Comparison of ENCODE assay signal across 13 cellular contexts in the genomic region with DNA sequence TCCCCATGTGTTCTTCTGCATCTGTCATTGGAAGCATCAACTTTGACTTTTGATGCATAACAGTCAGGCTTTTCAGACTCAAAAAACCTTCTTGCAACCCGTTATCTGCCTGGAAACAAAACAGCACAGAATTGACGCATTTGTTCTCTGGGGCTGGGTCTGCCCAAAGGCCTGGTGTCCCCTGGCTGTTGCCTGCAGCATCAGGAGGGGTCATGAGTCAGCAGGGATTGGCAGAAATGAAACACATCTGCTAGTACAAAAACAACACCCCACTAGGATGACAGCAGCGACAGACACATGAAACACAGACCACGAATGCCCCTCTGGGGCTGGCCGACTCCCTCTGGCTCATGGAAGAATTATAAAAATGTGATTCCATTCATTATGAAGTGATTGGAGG.
DNase-seq lines count a peak whose midpoint lies in the region; ATAC-seq, FAIRE-seq and TF ChIP-seq lines count a peak whose summit lies in the region.
"Had no signal": no experiment of that assay in that cellular context is flagged by ENCODE, and none has a peak within 500 bp of the region (broad histone marks: within the 10 kb centered on the region; RNA-seq: fewer than 3 reads in every experiment).

No MANE protein-coding gene starts in this region.

- FAIRE-seq in HepG2 (lab: Jason Lieb, UNC) (no peak), GM19239 (lab: Jason Lieb, UNC) (no peak)
- FAIRE-seq: A549 had no signal

- no peak for TF ChIP-seq CTCF in HepG2 (CRISPR knock-in tag; IDR thresholded peaks at IDR 0.05)
- TF ChIP-seq CTCF in right lobe of liver (IDR thresholded peaks at IDR 0.05): no peak
- TF ChIP-seq CTCF in A673 (conservative IDR thresholded peaks at IDR 0.05; ENCODE audit: low read depth, low read length): no peak

- ATAC-seq in HepG2: no peak
- ATAC-seq in right lobe of liver: no peak
- ATAC-seq in left ventricle myocardium superior: peak; percentile 38
- ATAC-seq in HG02610 (IDR thresholded peaks at IDR 0.05; ENCODE audit: unreplicated experiment): no peak
- no peak for ATAC-seq in HG03095 (IDR thresholded peaks at IDR 0.05; ENCODE audit: unreplicated experiment)
- ATAC-seq: A549 had no signal

- H3K4me3 ChIP-seq in HepG2 (replicated peaks in 1 of 3; ENCODE audit: insufficient read depth in 1 of 3, low read depth in 2 of 3, low read length in 3 of 3): no peak overlapping the region
- no peak overlapping the region for H3K4me3 ChIP-seq in right lobe of liver
- H3K4me3 ChIP-seq in A673 (ENCODE audit: low read depth, low read length, poor library complexity, severe bottlenecking): no peak overlapping the region
- H3K4me3 ChIP-seq: A549 had no signal

- H3K9me3 ChIP-seq in HepG2 (ENCODE audit: low read length) (no peaks in the 10 kb centered on the region), right lobe of liver (no peaks in the 10 kb centered on the region), A673 (ENCODE audit: low read depth, low read length, poor library complexity, severe bottlenecking) (no peaks in the 10 kb centered on the region)
- H3K9me3 ChIP-seq: A549 had no signal

- no peaks in the 10 kb centered on the region for H3K36me3 ChIP-seq in HepG2 (replicated peaks in 1 of 2; ENCODE audit: control insufficient read depth in 1 of 2, insufficient read depth in 2 of 2, low read length in 2 of 2)
- H3K36me3 ChIP-seq in right lobe of liver: no peaks in the 10 kb centered on the region
- H3K36me3 ChIP-seq in A673 (ENCODE audit: insufficient read depth, low read length, poor library complexity, severe bottlenecking): no peaks in the 10 kb centered on the region

- DNase-seq in HepG2 (ENCODE audit: low spot score) (no peak), right lobe of liver (no peak), SK-N-DZ (ENCODE audit: low spot score) (peak; percentile 85), left ventricle myocardium superior (no peak), A673 (ENCODE audit: low spot score) (no peak), GM19239 (ENCODE audit: insufficient read length, low spot score) (no peak)
- DNase-seq: activated B cell treated with CpG ODN at 0.5 μM for 24 hours, cerebellar nuclear complex, IMR-90, T-helper 1 cell had no signal

- TF ChIP-seq POLR2A in HepG2 (IDR thresholded peaks at IDR 0.05; ENCODE audit: insufficient read depth in 1 of 2, low read depth in 2 of 2, low read length in 2 of 2): no peak
- no peak for TF ChIP-seq POLR2A in right lobe of liver (IDR thresholded peaks at IDR 0.05)

- BruUV-seq in HepG2 (replicated peaks; lab: Mats Ljungman, UMichigan) (no TSS peak), A673 (replicated peaks; lab: Mats Ljungman, UMichigan) (no TSS peak)

- WGBS in HepG2 (ENCODE audit: low lambda C conversion rate): 11% methylated on average over 5 of the region's 5 CpGs
- WGBS in right lobe of liver (ENCODE audit: insufficient coverage, low coverage, low lambda C conversion rate, missing lambda C conversion rate): 52% methylated on average over 5 of the region's 5 CpGs

- no peaks in the 10 kb centered on the region for H3K79me2 ChIP-seq in HepG2 (ENCODE audit: insufficient read depth, low read length)

- H3K9ac ChIP-seq in HepG2 (ENCODE audit: insufficient read depth, low read depth, low read length): no peak overlapping the region

- no peak overlapping the region for H3K4me2 ChIP-seq in HepG2 (ENCODE audit: low read depth, low read length)
- H3K4me2 ChIP-seq: A549 had no signal

- TF ChIP-seq EP300 in HepG2 (IDR thresholded peaks at IDR 0.05; ENCODE audit: low read depth in 2 of 2, low read length in 2 of 2) (no peak), HepG2 (CRISPR knock-in tag; IDR thresholded peaks at IDR 0.05; ENCODE audit: borderline replicate concordance) (no peak)

- H2AFZ ChIP-seq in HepG2 (ENCODE audit: low read length): no peak overlapping the region

- H3K4me1 ChIP-seq in HepG2 (ENCODE audit: insufficient read depth, low read length) (no peaks in the 10 kb centered on the region), right lobe of liver (no peaks in the 10 kb centered on the region), A673 (ENCODE audit: insufficient read depth, low read length, poor library complexity, severe bottlenecking) (no peaks in the 10 kb centered on the region)
- H3K4me1 ChIP-seq: A549 had no signal

- POLR2A ChIA-PET in HepG2 (lab: Yijun Ruan, JAX): no interaction called here
- POLR2A ChIA-PET in A673 (lab: Charles Lee; ENCODE audit: low non-redundant PET): no interaction called here

- intact Hi-C loops in HepG2 (cut with micrococcal nuclease; ENCODE audit: unreplicated experiment) (no loop called here), right lobe of liver (cut with DNase I) (no loop called here), left ventricle myocardium superior (cut with micrococcal nuclease) (no loop called here), A673 (cut with micrococcal nuclease; ENCODE audit: unreplicated experiment) (no loop called here)

- H4K20me1 ChIP-seq in HepG2 (ENCODE audit: insufficient read depth, low read length): no peaks in the 10 kb centered on the region

- CTCF ChIA-PET in HepG2 (lab: Yijun Ruan, JAX; ENCODE audit: low intra/inter-chr PET ratio, low total read pairs) (no interaction called here), A673 (lab: Charles Lee) (no interaction called here)

- in situ Hi-C loops in HepG2 (cut with HindIII; ENCODE audit: extremely low pct_ligation_motif_present, low pct_unique_long_range_greater_than_20kb): no loop called here

- H3K27ac ChIP-seq in HepG2 (ENCODE audit: extremely low read length, insufficient read depth, low read length) (no peak overlapping the region), right lobe of liver (no peak overlapping the region), A673 (ENCODE audit: low read depth, low read length, poor library complexity, severe bottlenecking) (no peak overlapping the region)
- H3K27ac ChIP-seq: A549 had no signal

- H3K27me3 ChIP-seq in HepG2 (ENCODE audit: control insufficient read depth in 1 of 2, insufficient read depth in 2 of 2, low read length in 2 of 2): peaks cover 0 to 22% of the 10 kb centered on the region in 2 experiments; a peak in 2 of 5 replicates
- peaks cover 0 to 2% of the 10 kb centered on the region in 2 donors for H3K27me3 ChIP-seq in right lobe of liver
- no peaks in the 10 kb centered on the region for H3K27me3 ChIP-seq in A673 (replicated peaks; ENCODE audit: insufficient read depth, low read depth, low read length, poor library complexity)

- TF ChIP-seq RAD21 in HepG2 (CRISPR knock-in tag; IDR thresholded peaks at IDR 0.05): no peak

TF ChIP-seq in HepG2, 621 proteins besides CTCF, POLR2A, EP300 and RAD21:
- TF ChIP-seq ZNF180 (CRISPR knock-in tag; IDR thresholded peaks at IDR 0.05; ENCODE audit: borderline replicate concordance, low read depth): no peak
- 0 out of 2 replicates have a peak, but pooled peaks have one; percentile 51 for TF ChIP-seq SCMH1 (CRISPR knock-in tag; IDR thresholded peaks at IDR 0.05; ENCODE audit: borderline replicate concordance)
